In the genomic region with DNA sequence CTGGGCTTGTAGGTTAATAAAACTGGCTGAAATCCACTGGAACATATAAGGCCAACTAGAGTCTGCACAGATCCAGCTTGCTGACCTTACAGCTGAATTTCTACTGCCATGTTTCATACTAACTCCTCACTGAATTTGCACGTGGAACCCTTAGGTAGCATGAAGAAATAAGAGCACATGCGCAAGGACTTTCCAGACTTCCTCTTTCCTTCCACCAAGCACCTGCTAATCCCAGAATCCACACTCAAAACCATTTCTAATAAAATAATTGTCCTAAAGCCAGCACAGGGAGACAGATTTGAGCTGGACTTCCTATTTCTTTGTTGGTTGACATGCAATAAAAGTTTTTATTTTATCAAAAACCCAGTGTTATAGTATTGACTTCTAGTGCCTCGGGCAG, we compare ENCODE assay signal across 1 cellular context.
TF ChIP-seq lines count a peak whose summit lies in the region.

No MANE protein-coding gene starts in this region.

TF ChIP-seq in GM12878, 131 proteins besides CTCF, POLR2A, EP300 and RAD21:
- peak; percentile 26; the same call in 1 of the 2 replicates for TF ChIP-seq SPI1 (IDR thresholded peaks at IDR 0.05; ENCODE audit: borderline replicate concordance, insufficient read depth, low read depth, low read length)
- no peak for TF ChIP-seq PAX5 (IDR thresholded peaks at IDR 0.05; ENCODE audit: borderline replicate concordance, low read depth, low read length)
- no peak for TF ChIP-seq IRF5 (IDR thresholded peaks at IDR 0.05; ENCODE audit: borderline replicate concordance)
